In genomic region chr10:113058175-113058961, GRCh38 we compare ENCODE assay signal across 1 cellular context.
TF ChIP-seq lines count a peak whose summit lies in the region.

No MANE protein-coding gene starts in this region.

TF ChIP-seq in GM23338, 12 proteins besides CTCF, POLR2A, EP300 and RAD21 (continued from another document):
- TF ChIP-seq ZNF462 (CRISPR knock-in tag; IDR thresholded peaks at IDR 0.05), result no peak
